ENCODE assay signal across 8 cellular contexts in the genomic region with DNA sequence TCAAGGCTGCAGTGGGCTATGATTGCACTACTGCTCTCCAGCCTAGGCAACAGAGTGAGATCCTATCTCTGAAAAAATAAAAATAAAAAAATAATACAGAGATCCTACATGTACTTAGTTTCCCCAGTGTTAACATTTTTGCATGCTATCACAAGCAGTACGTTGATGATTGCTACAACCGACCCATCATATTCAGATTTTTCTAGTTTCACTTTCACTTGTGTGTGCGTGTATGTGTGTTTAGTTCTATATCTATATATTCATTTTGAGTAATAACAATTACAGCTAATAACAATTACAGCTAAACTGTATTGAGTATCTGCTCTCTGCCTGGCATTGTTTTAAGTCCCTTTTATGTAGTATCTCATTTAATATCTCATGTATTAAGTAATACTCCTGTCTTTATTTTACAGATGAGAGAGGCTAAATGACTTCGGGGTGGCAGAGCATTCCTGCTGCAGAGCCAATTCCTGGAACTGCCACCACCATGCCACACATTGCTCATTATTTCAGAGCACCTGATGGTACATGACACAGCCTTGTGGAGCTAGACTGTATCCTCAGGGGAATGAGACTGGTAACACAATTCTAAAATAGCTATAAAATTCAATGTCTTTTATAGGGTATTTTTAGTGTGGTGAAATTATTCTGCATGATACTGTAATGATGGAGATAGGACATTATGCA.
A peak's percentile ranks its signal among the peaks of the same experiment; 100 is the strongest.
DNase-seq lines count a peak whose midpoint lies in the region; ATAC-seq, FAIRE-seq and TF ChIP-seq lines count a peak whose summit lies in the region.

No MANE protein-coding gene starts in this region.

- DNase-seq in A549 (ENCODE audit: low read depth in 1 of 2, low spot score in 1 of 2): no peak
- peak; percentile 28 for DNase-seq in OCI-M1 (lab: John Stamatoyannopoulos, UW)
- DNase-seq in fibroblast of villous mesenchyme (ENCODE audit: low read depth): peak; percentile 46
- DNase-seq in A673 (ENCODE audit: low spot score): no peak
- DNase-seq in mesothelial cell of epicardium (ENCODE audit: low spot score in 2 of 2, unreplicated experiment in 2 of 2): no peak

- TF ChIP-seq EP300 in A549 (IDR thresholded peaks at IDR 0.05): no peak

- H3K9me3 ChIP-seq in A549 (no peaks in the 10 kb centered on the region; the same call in 2 of the 3 replicates), A673 (ENCODE audit: low read depth, low read length, poor library complexity, severe bottlenecking) (no peaks in the 10 kb centered on the region)

- FAIRE-seq in A549 (lab: Jason Lieb, UNC): no peak

- H3K4me1 ChIP-seq in A549 (no peaks in the 10 kb centered on the region), A673 (ENCODE audit: insufficient read depth, low read length, poor library complexity, severe bottlenecking) (peaks cover 33% of the 10 kb centered on the region)

- H3K4me3 ChIP-seq in A549: no peak overlapping the region
- peak overlapping the region; percentile 41 for H3K4me3 ChIP-seq in fibroblast of villous mesenchyme (ENCODE audit: low read depth, low read length)
- no peak overlapping the region for H3K4me3 ChIP-seq in A673 (ENCODE audit: low read depth, low read length, poor library complexity, severe bottlenecking)

- no peaks in the 10 kb centered on the region for H3K36me3 Mint-ChIP-seq in mesothelial cell of epicardium

- H3K36me3 ChIP-seq in A673 (ENCODE audit: insufficient read depth, low read length, poor library complexity, severe bottlenecking): no peaks in the 10 kb centered on the region

- peaks cover 27% of the 10 kb centered on the region for H3K4me1 Mint-ChIP-seq in mesothelial cell of epicardium

- CTCF ChIA-PET in A549 (lab: Yijun Ruan, JAX) (no interaction called here), A673 (lab: Charles Lee) (no interaction called here)

- H3K4me3 Mint-ChIP-seq in mesothelial cell of epicardium: no peak overlapping the region

- H3K9me3 Mint-ChIP-seq in mesothelial cell of epicardium: no peaks in the 10 kb centered on the region

- ATAC-seq in A549 (no peak), GM19025 (IDR thresholded peaks at IDR 0.05; ENCODE audit: low read depth, unreplicated experiment) (peak; percentile 35), GM19455 (IDR thresholded peaks at IDR 0.05; ENCODE audit: unreplicated experiment) (no peak), HG03139 (IDR thresholded peaks at IDR 0.05; ENCODE audit: unreplicated experiment) (no peak)

- H3K27ac ChIP-seq in A549: no peak overlapping the region
- no peak overlapping the region for H3K27ac ChIP-seq in A673 (ENCODE audit: low read depth, low read length, poor library complexity, severe bottlenecking)

- H3K27me3 ChIP-seq in A673 (replicated peaks; ENCODE audit: insufficient read depth, low read depth, low read length, poor library complexity): no peaks in the 10 kb centered on the region

- H3K4me2 ChIP-seq in A549: peak overlapping the region; percentile 33

- TF ChIP-seq RAD21 in A549 (conservative IDR thresholded peaks at IDR 0.05 in 1 of 2, IDR thresholded peaks at IDR 0.05 in 1 of 2): no peak

- TF ChIP-seq CTCF in A549 (IDR thresholded peaks at IDR 0.05) (no peak), fibroblast of villous mesenchyme (IDR thresholded peaks at IDR 0.05; ENCODE audit: insufficient read depth, low read depth, low read length) (no peak), A673 (conservative IDR thresholded peaks at IDR 0.05; ENCODE audit: low read depth, low read length) (no peak), mesothelial cell of epicardium (IDR thresholded peaks at IDR 0.05; ENCODE audit: unreplicated experiment) (no peak)

- no TSS peak for BruUV-seq in A673 (replicated peaks; lab: Mats Ljungman, UMichigan)

- POLR2A ChIA-PET in A549 (lab: Yijun Ruan, JAX) (no interaction called here), A673 (lab: Charles Lee; ENCODE audit: low non-redundant PET) (no interaction called here)

- intact Hi-C loops in A673 (cut with micrococcal nuclease; ENCODE audit: unreplicated experiment): no loop called here

- no peak for TF ChIP-seq POLR2A in A549 (IDR thresholded peaks at IDR 0.05; ENCODE audit: low read length)

- no peaks in the 10 kb centered on the region for H3K27me3 Mint-ChIP-seq in mesothelial cell of epicardium (ENCODE audit: low read depth)

- no peak overlapping the region for H3K27ac Mint-ChIP-seq in mesothelial cell of epicardium

- 36% methylated on average over 4 of the region's 4 CpGs for WGBS in A549 (ENCODE audit: missing lambda C conversion rate)

TF ChIP-seq in A549, 52 proteins besides CTCF, POLR2A, EP300 and RAD21:
- TF ChIP-seq NPAS2 (CRISPR knock-in tag; IDR thresholded peaks at IDR 0.05; ENCODE audit: borderline replicate concordance) (no peak), HOXB13 (CRISPR knock-in tag; IDR thresholded peaks at IDR 0.05; ENCODE audit: low read depth) (no peak), RARB (CRISPR knock-in tag; IDR thresholded peaks at IDR 0.05) (no peak), EHMT2 (IDR thresholded peaks at IDR 0.05; ENCODE audit: low read depth) (no peak), JUN (IDR thresholded peaks at IDR 0.05) (no peak), ZNF302 (CRISPR knock-in tag; IDR thresholded peaks at IDR 0.05) (no peak), KDM1A (IDR thresholded peaks at IDR 0.05; ENCODE audit: low read depth) (no peak), POLR2AphosphoS2 (conservative IDR thresholded peaks at IDR 0.05; ENCODE audit: low read length) (no peak), FOXS1 (CRISPR knock-in tag; IDR thresholded peaks at IDR 0.05) (no peak), HOXA7 (CRISPR knock-in tag; IDR thresholded peaks at IDR 0.05) (no peak), EHF (CRISPR knock-in tag; IDR thresholded peaks at IDR 0.05) (no peak), PBX3 (IDR thresholded peaks at IDR 0.05) (no peak), PHF8 (IDR thresholded peaks at IDR 0.05; ENCODE audit: borderline replicate concordance, low read depth) (no peak), FOSL2 (IDR thresholded peaks at IDR 0.05) (no peak), FOSL2 (CRISPR knock-in tag; IDR thresholded peaks at IDR 0.05) (no peak), HDAC2 (IDR thresholded peaks at IDR 0.05) (no peak), FOSB (CRISPR knock-in tag; IDR thresholded peaks at IDR 0.05) (no peak), ZC3H11A (IDR thresholded peaks at IDR 0.05) (no peak)
- TF ChIP-seq, protein P1, sequence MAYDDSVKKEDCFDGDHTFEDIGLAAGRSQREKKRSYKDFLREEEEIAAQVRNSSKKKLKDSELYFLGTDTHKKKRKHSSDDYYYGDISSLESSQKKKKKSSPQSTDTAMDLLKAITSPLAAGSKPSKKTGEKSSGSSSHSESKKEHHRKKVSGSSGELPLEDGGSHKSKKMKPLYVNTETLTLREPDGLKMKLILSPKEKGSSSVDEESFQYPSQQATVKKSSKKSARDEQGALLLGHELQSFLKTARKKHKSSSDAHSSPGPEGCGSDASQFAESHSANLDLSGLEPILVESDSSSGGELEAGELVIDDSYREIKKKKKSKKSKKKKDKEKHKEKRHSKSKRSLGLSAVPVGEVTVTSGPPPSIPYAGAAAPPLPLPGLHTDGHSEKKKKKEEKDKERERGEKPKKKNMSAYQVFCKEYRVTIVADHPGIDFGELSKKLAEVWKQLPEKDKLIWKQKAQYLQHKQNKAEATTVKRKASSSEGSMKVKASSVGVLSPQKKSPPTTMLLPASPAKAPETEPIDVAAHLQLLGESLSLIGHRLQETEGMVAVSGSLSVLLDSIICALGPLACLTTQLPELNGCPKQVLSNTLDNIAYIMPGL (CRISPR knock-in tag; IDR thresholded peaks at IDR 0.05; ENCODE audit: borderline replicate concordance): no peak

Comparison
In these comparisons a context has a peak if more than half of its experiments do, and no peak if none do; other contexts are left out.
1. DNase-seq: peak in OCI-M1 (single experiment) and fibroblast of villous mesenchyme (single experiment); none in A549 (0 of 2), A673 (single experiment) and mesothelial cell of epicardium (0 of 2).